ENCODE assay signal across 12 cellular contexts in genomic region chr21:44723177-44724131, GRCh38. TPM values are rescaled to one million over a fixed set of nuclear protein-coding genes. Genes with fewer than 3 reads are reported as not detected.
A peak's percentile ranks its signal among the peaks of the same experiment; 100 is the strongest.
DNase-seq lines count a peak whose midpoint lies in the region; ATAC-seq and TF ChIP-seq lines count a peak whose summit lies in the region.
"Had no signal": no experiment of that assay in that cellular context is flagged by ENCODE, and none has a peak within 500 bp of the region (broad histone marks: within the 10 kb centered on the region; RNA-seq: fewer than 3 reads in every experiment).

No MANE protein-coding gene starts in this region.

- peak; percentile 44; the same call in 2 of the 3 replicates for ATAC-seq in RWPE2 (ENCODE audit: low read depth)
- peak; percentile 45 for ATAC-seq in foreskin keratinocyte
- no peak for ATAC-seq in sciatic nerve

- H3K27ac ChIP-seq in RWPE2 (ENCODE audit: poor library complexity, severe bottlenecking) (no peak overlapping the region), foreskin keratinocyte (no peak overlapping the region)
- H3K27ac ChIP-seq: 22Rv1, HL-60 had no signal

- intact Hi-C loops in sciatic nerve (cut with DNase I): no loop called here

- H3K9me3 ChIP-seq in RWPE2 (ENCODE audit: severe bottlenecking): no peaks in the 10 kb centered on the region

- no peak overlapping the region for H3K4me3 ChIP-seq in RWPE2 (ENCODE audit: severe bottlenecking)

- TF ChIP-seq CTCF in RWPE2 (IDR thresholded peaks at IDR 0.05; ENCODE audit: poor library complexity, severe bottlenecking): no peak
- TF ChIP-seq CTCF in foreskin keratinocyte (conservative IDR thresholded peaks at IDR 0.05): no peak

- H3K4me1 ChIP-seq in RWPE2 (ENCODE audit: insufficient read depth, poor library complexity, severe bottlenecking) (no peaks in the 10 kb centered on the region), foreskin keratinocyte (no peaks in the 10 kb centered on the region)

- in situ Hi-C loops in G401 (cut with HindIII; ENCODE audit: low sequenced_read_pairs): no loop called here

- DNase-seq in DMS 273 (lab: John Stamatoyannopoulos, UW; ENCODE audit: unreplicated experiment) (peak; percentile 51), DMS 273 treated with DMSO at 0.1 percent for 48 hours (lab: John Stamatoyannopoulos, UW) (no peak), RWPE2 (ENCODE audit: low spot score) (no peak), foreskin keratinocyte (no peak), sciatic nerve (ENCODE audit: low spot score) (peak; percentile 38), SIG-M5 treated with dmso at 0.1 percent for 504 hours (lab: John Stamatoyannopoulos, UW; ENCODE audit: unreplicated experiment) (no peak), G401 (ENCODE audit: low spot score) (no peak), NCI-H82 (lab: John Stamatoyannopoulos, UW) (no peak)
- DNase-seq: NCI-H2171 had no signal

- peaks cover 61% of the 10 kb centered on the region for H3K27me3 ChIP-seq in RWPE2 (ENCODE audit: insufficient read depth, poor library complexity, severe bottlenecking)
- peaks cover 51% of the 10 kb centered on the region for H3K27me3 ChIP-seq in foreskin keratinocyte

- H3K36me3 ChIP-seq in RWPE2 (ENCODE audit: low read depth): no peaks in the 10 kb centered on the region

RNA-seq across cellular contexts. Expression of gene TSPEAR, which starts 12.1 kb away (rescaled TPM):
- total RNA-seq in foreskin keratinocyte (not detected in 2 replicates), sciatic nerve (not detected)
- not detected in 2 replicates for polyA plus RNA-seq in foreskin keratinocyte
- not detected in 2 replicates for total RNA-seq in G401 (2014; rRNA removed; shearing (Covaris generic))

RNA-seq across cellular contexts. Expression of gene KRTAP10-12, which starts 26.5 kb away (rescaled TPM):
- total RNA-seq in foreskin keratinocyte (not detected in 2 replicates), sciatic nerve (not detected)
- not detected in 2 replicates for polyA plus RNA-seq in foreskin keratinocyte
- total RNA-seq in G401 (2014; rRNA removed; shearing (Covaris generic)): not detected in 2 replicates
- total RNA-seq: dermis microvascular lymphatic vessel endothelial cell had no signal

RNA-seq across cellular contexts. Expression of gene KRTAP12-1, which starts 41.5 kb away (rescaled TPM):
- total RNA-seq in foreskin keratinocyte: not detected in 2 replicates
- not detected in 2 replicates for polyA plus RNA-seq in foreskin keratinocyte
- not detected for total RNA-seq in sciatic nerve
- not detected in 2 replicates for total RNA-seq in G401 (2014; rRNA removed; shearing (Covaris generic))
- total RNA-seq: dermis microvascular lymphatic vessel endothelial cell had no signal

RNA-seq across cellular contexts. Expression of gene KRTAP12-2, which starts 56.7 kb away (rescaled TPM):
- not detected in 2 replicates for total RNA-seq in foreskin keratinocyte
- not detected in 2 replicates for polyA plus RNA-seq in foreskin keratinocyte
- total RNA-seq in sciatic nerve: not detected
- not detected in 2 replicates for total RNA-seq in G401 (2014; rRNA removed; shearing (Covaris generic))
- total RNA-seq: dermis microvascular lymphatic vessel endothelial cell had no signal

Comparison
In these comparisons a context has a peak if more than half of its experiments do, and no peak if none do; other contexts are left out.
1. DNase-seq: peak in DMS 273 (single experiment) and sciatic nerve (single experiment); none in DMS 273 treated with DMSO at 0.1 percent for 48 hours (single experiment), RWPE2 (single experiment), foreskin keratinocyte (0 of 2), SIG-M5 treated with dmso at 0.1 percent for 504 hours (single experiment), G401 (single experiment) and NCI-H82 (single experiment).